In genomic region chr6:108348655-108349349, GRCh38 we compare ENCODE assay signal across 13 cellular contexts. TPM values are rescaled to one million over a fixed set of nuclear protein-coding genes. Genes with fewer than 3 reads are reported as not detected.
DNase-seq lines count a peak whose midpoint lies in the region; ATAC-seq and TF ChIP-seq lines count a peak whose summit lies in the region.
"Had no signal": no experiment of that assay in that cellular context is flagged by ENCODE, and none has a peak within 500 bp of the region (broad histone marks: within the 10 kb centered on the region; RNA-seq: fewer than 3 reads in every experiment).

No MANE protein-coding gene starts in this region.

- TF ChIP-seq CTCF in nephron progenitor cell (IDR thresholded peaks at IDR 0.05), result no peak
- TF ChIP-seq CTCF in suprapubic skin (IDR thresholded peaks at IDR 0.05), result no peak

- peak overlapping the region; percentile 81 for H3K4me3 Mint-ChIP-seq in memory B cell
- no peak overlapping the region for H3K4me3 Mint-ChIP-seq in nephron progenitor cell

- no peak for TF ChIP-seq EP300 in suprapubic skin (IDR thresholded peaks at IDR 0.05)

- WGBS in suprapubic skin, result 95% methylated on average over 5 of the region's 5 CpGs

- no peaks in the 10 kb centered on the region for H3K36me3 ChIP-seq in suprapubic skin

- ATAC-seq in GM21619 (IDR thresholded peaks at IDR 0.05; ENCODE audit: unreplicated experiment), result peak; percentile 90
- ATAC-seq in HG03432 (IDR thresholded peaks at IDR 0.05; ENCODE audit: unreplicated experiment), result peak; percentile 97
- peak; percentile 100 for ATAC-seq in memory B cell (ENCODE audit: low read depth)

- no peaks in the 10 kb centered on the region for H3K27me3 ChIP-seq in suprapubic skin

- no peaks in the 10 kb centered on the region for H3K9me3 ChIP-seq in suprapubic skin

- H3K4me1 Mint-ChIP-seq in memory B cell (peaks cover 13% of the 10 kb centered on the region), nephron progenitor cell (no peaks in the 10 kb centered on the region)

- H3K27ac Mint-ChIP-seq in memory B cell (peak overlapping the region; percentile 95), nephron progenitor cell (no peak overlapping the region)

- H3K27me3 Mint-ChIP-seq in memory B cell (no peaks in the 10 kb centered on the region), nephron progenitor cell (ENCODE audit: low read depth, poor library complexity) (no peaks in the 10 kb centered on the region)

- H3K27ac ChIP-seq in suprapubic skin, result no peak overlapping the region
- H3K27ac ChIP-seq: 22Rv1 had no signal

- H3K4me1 ChIP-seq in suprapubic skin, result no peaks in the 10 kb centered on the region

- H3K4me3 ChIP-seq in suprapubic skin, result no peak overlapping the region

- DNase-seq in NOMO-1 treated with DMSO at 0.1 percent for 48 hours (lab: John Stamatoyannopoulos, UW; ENCODE audit: unreplicated experiment) (peak; percentile 54), NOMO-1 treated with dmso at 0.1 percent for 144 hours (lab: John Stamatoyannopoulos, UW; ENCODE audit: unreplicated experiment) (no peak), memory B cell (ENCODE audit: low spot score in 2 of 2) (peak in 1 of 2 donors; percentile 55), superior temporal gyrus (ENCODE audit: extremely low spot score) (no peak), nephron progenitor cell (no peak), suprapubic skin (ENCODE audit: low spot score in 2 of 2) (no peak)
- DNase-seq: activated T-cell treated with anti-CD3 and anti-CD28 coated beads for 4 hours, kidney, retina, Right ventricle myocardium superior had no signal

- TF ChIP-seq POLR2A in suprapubic skin (IDR thresholded peaks at IDR 0.05), result no peak

- H3K9me3 Mint-ChIP-seq in memory B cell, result peaks cover 1% of the 10 kb centered on the region
- no peaks in the 10 kb centered on the region for H3K9me3 Mint-ChIP-seq in nephron progenitor cell

- H3K36me3 Mint-ChIP-seq in memory B cell, result peaks cover 4% of the 10 kb centered on the region
- peaks cover 9% of the 10 kb centered on the region for H3K36me3 Mint-ChIP-seq in nephron progenitor cell (ENCODE audit: low read depth)

RNA-seq across cellular contexts. Expression of gene AFG1L, which starts 53.9 kb away (rescaled TPM):
- 1 to 10 TPM; 1.3 to 7.4 (median 3.0) TPM for total RNA-seq in suprapubic skin
